ENCODE assay signal across 11 cellular contexts in genomic region chr18:8949206-8949605, GRCh38.
DNase-seq lines count a peak whose midpoint lies in the region; ATAC-seq and TF ChIP-seq lines count a peak whose summit lies in the region.
"Had no signal": no experiment of that assay in that cellular context is flagged by ENCODE, and none has a peak within 500 bp of the region (broad histone marks: within the 10 kb centered on the region; RNA-seq: fewer than 3 reads in every experiment).

No MANE protein-coding gene starts in this region.

- no peaks in the 10 kb centered on the region for H3K79me2 ChIP-seq in hepatocyte

- no peak for TF ChIP-seq CTCF in RWPE1 (conservative IDR thresholded peaks at IDR 0.05; ENCODE audit: low read depth)
- no peak for TF ChIP-seq CTCF in hepatocyte (IDR thresholded peaks at IDR 0.05; ENCODE audit: poor library complexity)
- TF ChIP-seq CTCF in prostate gland (IDR thresholded peaks at IDR 0.05) = no peak

- H3K27ac ChIP-seq in RWPE1 = peak overlapping the region; percentile 85
- H3K27ac ChIP-seq in hepatocyte = peak overlapping the region; percentile 37
- no peak overlapping the region for H3K27ac ChIP-seq in prostate gland

- H3K9me3 ChIP-seq in hepatocyte (ENCODE audit: low read depth) (peaks cover 6% of the 10 kb centered on the region), prostate gland (no peaks in the 10 kb centered on the region)

- intact Hi-C loops in prostate gland (cut with DNase I) = no loop called here

- TF ChIP-seq POLR2A in prostate gland (IDR thresholded peaks at IDR 0.05) = no peak

- no peaks in the 10 kb centered on the region for H3K9me2 ChIP-seq in hepatocyte (replicated peaks; ENCODE audit: insufficient read depth)

- H3K4me3 ChIP-seq in hepatocyte = no peak overlapping the region
- no peak overlapping the region for H3K4me3 ChIP-seq in prostate gland

- no peak overlapping the region for H2AFZ ChIP-seq in hepatocyte

- POLR2A ChIA-PET in RWPE1 (lab: Yijun Ruan, JAX; ENCODE audit: low non-redundant PET) = no interaction called here

- H3K4me2 ChIP-seq in hepatocyte = peak overlapping the region; percentile 37

- H3K4me1 ChIP-seq in hepatocyte (ENCODE audit: insufficient read depth) (peaks cover 8% of the 10 kb centered on the region), prostate gland (replicated peaks) (no peaks in the 10 kb centered on the region)

- ATAC-seq in GM19455 (IDR thresholded peaks at IDR 0.05; ENCODE audit: unreplicated experiment) = no peak
- ATAC-seq: activated CD4-positive, alpha-beta T cell treated with anti-CD3 and anti-CD28 coated beads for 36 hours had no signal

- H3K27me3 ChIP-seq in hepatocyte = no peaks in the 10 kb centered on the region
- H3K27me3 ChIP-seq in prostate gland (replicated peaks; ENCODE audit: insufficient read depth) = no peaks in the 10 kb centered on the region

- DNase-seq in A172 (ENCODE audit: low spot score) = peak; percentile 53
- peak; percentile 60 for DNase-seq in GM03348 (ENCODE audit: low spot score)
- DNase-seq in RWPE1 (ENCODE audit: low spot score) = no peak
- no peak for DNase-seq in hepatocyte (ENCODE audit: low spot score)
- DNase-seq in NCI-H1930 (lab: John Stamatoyannopoulos, UW) = no peak
- no peak for DNase-seq in prostate gland (ENCODE audit: low spot score)
- DNase-seq in HuH-7 (ENCODE audit: low spot score) = no peak
- DNase-seq: activated CD4-positive, alpha-beta T cell treated with anti-CD3 and anti-CD28 coated beads for 36 hours; small intestine; stimulated activated naive CD4-positive, alpha-beta T cell treated with Interleukin-2 at 50 U/mL for 16 hours had no signal

- CTCF ChIA-PET in RWPE1 (lab: Yijun Ruan, JAX) = interaction anchor here (0.6 to 1.5 kb wide), 4 partner anchors 26 to 252 kb away, joined by 4 to 6 read pairs (median 4); no protein-coding TSS in a partner anchor

- WGBS in hepatocyte (ENCODE audit: low lambda C conversion rate, missing lambda C conversion rate) = 78% methylated on average over 13 of the region's 13 CpGs
- WGBS in prostate gland = 25% methylated on average over 13 of the region's 13 CpGs

- H3K36me3 ChIP-seq in hepatocyte (replicated peaks; ENCODE audit: insufficient read depth, low read depth) (no peaks in the 10 kb centered on the region), prostate gland (no peaks in the 10 kb centered on the region)

- no peaks in the 10 kb centered on the region for H4K20me1 ChIP-seq in hepatocyte (ENCODE audit: insufficient read depth, poor library complexity, severe bottlenecking)

Comparison
In these comparisons a context has a peak if more than half of its experiments do, and no peak if none do; other contexts are left out.
1. DNase-seq: peak in A172 (single experiment) and GM03348 (single experiment); none in RWPE1 (single experiment), hepatocyte (single experiment), NCI-H1930 (0 of 2), prostate gland (single experiment) and HuH-7 (single experiment).
2. H3K27ac ChIP-seq: peak in RWPE1 (single experiment) and hepatocyte (single experiment); none in prostate gland (0 of 2).